14 cellular contexts compared by ENCODE assay signal in the genomic region with DNA sequence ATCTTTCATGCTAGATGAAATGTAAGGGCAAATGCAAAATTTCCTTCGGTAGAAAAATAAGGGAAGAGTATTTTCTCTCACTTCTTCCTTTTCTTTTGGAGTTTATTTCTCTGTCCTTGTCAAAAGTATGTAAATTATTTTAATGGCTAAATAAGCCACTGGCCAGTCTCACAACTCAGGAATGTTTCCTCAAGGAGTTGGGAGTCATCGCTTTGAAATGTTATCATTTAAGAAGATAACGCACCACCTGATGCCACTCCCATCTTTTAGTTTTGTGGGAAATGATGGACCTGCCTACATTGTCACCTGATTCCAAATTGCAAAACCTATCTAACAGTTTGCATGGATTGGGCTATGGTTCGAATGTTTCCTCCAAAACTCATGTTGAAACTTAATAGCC. TPM values are rescaled to one million over a fixed set of nuclear protein-coding genes. Genes with fewer than 3 reads are reported as not detected.
A peak's percentile ranks its signal among the peaks of the same experiment; 100 is the strongest.
DNase-seq lines count a peak whose midpoint lies in the region; ATAC-seq, FAIRE-seq and TF ChIP-seq lines count a peak whose summit lies in the region.
"Had no signal": no experiment of that assay in that cellular context is flagged by ENCODE, and none has a peak within 500 bp of the region (broad histone marks: within the 10 kb centered on the region; RNA-seq: fewer than 3 reads in every experiment).

No MANE protein-coding gene starts in this region.

- H4K91ac ChIP-seq in H1 (replicated peaks; ENCODE audit: insufficient read length, low read length): peak overlapping the region; percentile 56

- CTCF ChIA-PET in BJ (lab: Yijun Ruan, JAX) (no interaction called here), H1 (lab: Charles Lee; ENCODE audit: partially characterized antibody) (interaction anchor here (1.0 kb wide), 1 partner anchor 49 kb away, joined by 3 read pairs; no protein-coding TSS in a partner anchor)

- H4K5ac ChIP-seq in H1 (ENCODE audit: insufficient read length, low read depth, low read length): peak overlapping the region; percentile 91

- no peaks in the 10 kb centered on the region for H4K20me1 ChIP-seq in H1 (replicated peaks in 1 of 2; ENCODE audit: control insufficient read depth in 1 of 2, insufficient read depth in 2 of 2, low read length in 2 of 2)

- H2AK5ac ChIP-seq in H1 (ENCODE audit: low read depth, low read length): peak overlapping the region; percentile 100; the same call in 1 of the 2 replicates

- H3K4ac ChIP-seq in H1 (replicated peaks; ENCODE audit: insufficient read length, low read depth, low read length): peak overlapping the region; percentile 46

- no peaks in the 10 kb centered on the region for H3K79me2 ChIP-seq in H1 (ENCODE audit: control insufficient read depth in 1 of 2, insufficient read depth in 2 of 2, low read length in 2 of 2)

- H2BK120ac ChIP-seq in H1 (replicated peaks; ENCODE audit: low read depth, low read length): peak overlapping the region; percentile 87

- H3K36me3 ChIP-seq in BJ (ENCODE audit: control insufficient read depth, insufficient read depth, low read length) (no peaks in the 10 kb centered on the region), H1 (ENCODE audit: control insufficient read depth in 2 of 4, insufficient read depth in 4 of 4, low read length in 3 of 4) (no peaks in the 10 kb centered on the region)
- H3K36me3 ChIP-seq: pancreas had no signal

- POLR2A ChIA-PET in BJ (lab: Charles Lee): no interaction called here
- POLR2A ChIA-PET in H1 (lab: Charles Lee; ENCODE audit: partially characterized antibody): interaction anchor here (0.6 kb wide), 1 partner anchor 55 kb away, joined by 3 read pairs; no protein-coding TSS in a partner anchor

- H2BK5ac ChIP-seq in H1 (ENCODE audit: low read depth, low read length): peak overlapping the region; percentile 100

- DNase-seq in BJ (ENCODE audit: low read depth) (peak; percentile 37), LoVo (ENCODE audit: low spot score) (peak; percentile 58), H1 (ENCODE audit: low read depth in 1 of 2, low spot score in 2 of 2) (no peak), myocyte (ENCODE audit: low read depth) (peak; percentile 13), NCI-H1694 treated with DMSO at 0.1 percent for 48 hours (lab: John Stamatoyannopoulos, UW) (no peak), hypothalamus (lab: John Stamatoyannopoulos, UW) (no peak)
- DNase-seq in activated naive CD4-positive, alpha-beta T cell treated with anti-CD3 and anti-CD28 coated beads, Interleukin-2, amount 50 U/mL, for 72 hours (ENCODE audit: low spot score in 2 of 2): no peak
- DNase-seq: CD4-positive, CD25-positive, alpha-beta regulatory T cell; left cardiac atrium; NCI-H1105 treated with DMSO at 0.1 percent for 48 hours; pancreas had no signal

- H3K9me3 Mint-ChIP-seq in activated naive CD4-positive, alpha-beta T cell treated with anti-CD3 and anti-CD28 coated beads, Interleukin-2, amount 50 U/mL, for 72 hours: peaks cover 3% of the 10 kb centered on the region in 2 donors
- H3K9me3 Mint-ChIP-seq: T-helper 1 cell treated with Interleukin-12 subunit alpha and Interleukin-12 subunit beta and Interleukin-4 antibody, amounts not matched to agents 30 μg/mL and 1 μg/mL, for 36 hours had no signal

- peak overlapping the region; percentile 99 for H3K18ac ChIP-seq in H1 (ENCODE audit: extremely low read depth, low read length)

- peak overlapping the region; percentile 23 to 69; a peak in 3 of 4 replicates for H3K4me2 ChIP-seq in H1 (ENCODE audit: insufficient read depth in 1 of 2, low read depth in 2 of 2, low read length in 2 of 2)

- ATAC-seq in GM21619 (IDR thresholded peaks at IDR 0.05; ENCODE audit: unreplicated experiment): no peak
- ATAC-seq in activated naive CD4-positive, alpha-beta T cell treated with anti-CD3 and anti-CD28 coated beads, Interleukin-2, amount 50 U/mL, for 72 hours: no peak
- ATAC-seq: pancreas had no signal

- peaks cover 5 to 13% of the 10 kb centered on the region in 2 donors for H3K36me3 Mint-ChIP-seq in activated naive CD4-positive, alpha-beta T cell treated with anti-CD3 and anti-CD28 coated beads, Interleukin-2, amount 50 U/mL, for 72 hours
- H3K36me3 Mint-ChIP-seq: CD4-positive, CD25-positive, alpha-beta regulatory T cell had no signal

- WGBS in H1 (ENCODE audit: extremely low coverage in 1 of 2, insufficient coverage in 1 of 2, insufficient read length in 1 of 2, insufficient replicate concordance in 2 of 2, low coverage in 1 of 2, low lambda C conversion rate in 2 of 2, missing lambda C conversion rate in 1 of 2), 2 experiments: 31% methylated on average over 4 of the region's 4 CpGs; no CpG with 5 or more reads in 1 of the 2 experiments

- peak overlapping the region; percentile 88 for H2BK20ac ChIP-seq in H1 (ENCODE audit: low read length)

- H3K79me1 ChIP-seq in H1 (ENCODE audit: low read depth, low read length): no peaks in the 10 kb centered on the region

- H3K27me3 ChIP-seq in BJ (ENCODE audit: control insufficient read depth, insufficient read depth, low read length) (no peaks in the 10 kb centered on the region), H1 (replicated peaks in 1 of 4; ENCODE audit: control insufficient read depth in 3 of 4, extremely low read depth in 1 of 4, insufficient read depth in 3 of 4, low read length in 3 of 4) (no peaks in the 10 kb centered on the region)
- H3K27me3 ChIP-seq: pancreas had no signal

- no peak overlapping the region for H2BK15ac ChIP-seq in H1 (ENCODE audit: low read length)

- TF ChIP-seq EP300 in H1 (IDR thresholded peaks at IDR 0.05; ENCODE audit: borderline replicate concordance in 1 of 2, low read depth in 2 of 2, low read length in 2 of 2): no peak

- no peak overlapping the region for H2AFZ ChIP-seq in H1 (ENCODE audit: low read length)

- H3K9ac ChIP-seq in H1 (replicated peaks in 1 of 4; ENCODE audit: extremely low read depth in 1 of 4, low read depth in 3 of 4, low read length in 3 of 4): peak overlapping the region in 1 of 4 experiments; percentile 20; a peak in 1 of 7 replicates

- peak; percentile 92 for FAIRE-seq in H1 (lab: Jason Lieb, UNC)
- FAIRE-seq: endothelial cell of umbilical vein, pancreas had no signal

- H4K8ac ChIP-seq in H1 (ENCODE audit: extremely low read depth, insufficient read depth, low read length): no peak overlapping the region

- H3K27ac Mint-ChIP-seq in activated naive CD4-positive, alpha-beta T cell treated with anti-CD3 and anti-CD28 coated beads, Interleukin-2, amount 50 U/mL, for 72 hours: no peak overlapping the region
- H3K27ac Mint-ChIP-seq: CD4-positive, CD25-positive, alpha-beta regulatory T cell; T-helper 1 cell treated with Interleukin-12 subunit alpha and Interleukin-12 subunit beta and Interleukin-4 antibody, amounts not matched to agents 30 μg/mL and 1 μg/mL, for 36 hours had no signal

- H3K4me1 ChIP-seq in H1 (replicated peaks in 1 of 4; ENCODE audit: control insufficient read depth in 3 of 4, insufficient read depth in 4 of 4, low read length in 3 of 4): peaks cover 5 to 24% (median 20%) of the 10 kb centered on the region in 4 experiments; a peak in 6 of 7 replicates
- H3K4me1 ChIP-seq: pancreas had no signal

- peak in 1 of 2 experiments; percentile 43; a peak in 1 of 3 replicates for TF ChIP-seq POLR2A in H1 (IDR thresholded peaks at IDR 0.05; ENCODE audit: control extremely low read depth in 1 of 2, low read depth in 2 of 2, low read length in 2 of 2)

- TF ChIP-seq CTCF in BJ (IDR thresholded peaks at IDR 0.05; ENCODE audit: insufficient read depth, low read depth, low read length) (no peak), H1 (IDR thresholded peaks at IDR 0.05; ENCODE audit: control extremely low read depth in 1 of 3, insufficient read depth in 1 of 3, low read depth in 1 of 3, low read length in 3 of 3) (no peak)

- no peak for TF ChIP-seq RAD21 in H1 (IDR thresholded peaks at IDR 0.05 in 1 of 2, conservative IDR thresholded peaks at IDR 0.05 in 1 of 2; ENCODE audit: low read depth in 2 of 2, low read length in 2 of 2)

- no peak overlapping the region for H3K23ac ChIP-seq in H1 (ENCODE audit: insufficient read length)

- H3K27ac ChIP-seq in H1 (ENCODE audit: low read depth, low read length): peak overlapping the region; percentile 74
- H3K27ac ChIP-seq: pancreas had no signal

- no peak overlapping the region for H3K14ac ChIP-seq in H1 (ENCODE audit: insufficient read length)

- H2BK12ac ChIP-seq in H1 (ENCODE audit: low read depth, low read length): peak overlapping the region; percentile 100

- no peaks in the 10 kb centered on the region for H3K23me2 ChIP-seq in H1 (ENCODE audit: low read depth, low read length)

- peaks cover 7 to 11% of the 10 kb centered on the region in 2 experiments; a peak in 2 of 4 replicates for H3K9me3 ChIP-seq in H1 (ENCODE audit: insufficient read depth in 2 of 2, low read depth in 1 of 2, low read length in 1 of 2)
- H3K9me3 ChIP-seq: pancreas had no signal

- no peak overlapping the region for H3K56ac ChIP-seq in H1 (replicated peaks; ENCODE audit: insufficient read length, low read depth, low read length)

- no peak overlapping the region for H3K4me3 ChIP-seq in BJ (ENCODE audit: low read depth, low read length)
- peak overlapping the region in 1 of 4 experiments; percentile 38; a peak in 1 of 8 replicates for H3K4me3 ChIP-seq in H1 (ENCODE audit: extremely low read depth in 1 of 4, insufficient read depth in 2 of 4, low read depth in 3 of 4, low read length in 4 of 4)
- H3K4me3 ChIP-seq: pancreas had no signal

TF ChIP-seq in H1, 55 proteins besides CTCF, POLR2A, EP300 and RAD21:
- peak; percentile 5; the same call in 1 of the 2 replicates for TF ChIP-seq JUN (IDR thresholded peaks at IDR 0.05; ENCODE audit: low read depth, low read length)
- TF ChIP-seq HDAC6 (IDR thresholded peaks at IDR 0.05; ENCODE audit: low read depth, low read length): no peak
- TF ChIP-seq FOSL1 (IDR thresholded peaks at IDR 0.05; ENCODE audit: insufficient read depth, low read depth, low read length): no peak
- TF ChIP-seq JUND (IDR thresholded peaks at IDR 0.05; ENCODE audit: low read length): peak; percentile 47; the same call in 1 of the 2 replicates

RNA-seq across cellular contexts. Expression of a gene that starts 32.5 kb away (rescaled TPM):
- polyA plus RNA-seq in BJ (2011; rRNA removed) (8.2 and 25.7 TPM in 2 replicates), H1 (2011; rRNA removed) (33.3 and 43.6 TPM in 2 replicates)
- 17.1 and 20.3 TPM in 2 replicates for polyA minus RNA-seq in BJ (2011; rRNA and poly(A)+ RNA removed)
- 126 TPM in 2 replicates for total RNA-seq in H1 (2021; fragmentation: NEBNext Ultra II Directional; extraction: Animal tissue kit (Norgen Biotek cat#: 25700))
- polyA plus RNA-seq in H1 (2011; cell fraction: cytosol; rRNA removed): 73.1 TPM
- 18.1 TPM for polyA plus RNA-seq in H1 (2011; cell fraction: nucleus; rRNA removed)
- 111 to 178 TPM (median 130 TPM) in 4 replicates for polyA plus RNA-seq in H1 (2012, experiment 1 of 2)
- polyA plus RNA-seq in H1 (2012, experiment 2 of 2): 10.8 TPM
- polyA plus RNA-seq in H1 (2013, experiment 1 of 2): 81.3 TPM
- polyA plus RNA-seq in H1 (2013, experiment 2 of 2): 79.6 TPM
- polyA minus RNA-seq in H1 (2011; rRNA and poly(A)+ RNA removed): 134 and 140 TPM in 2 replicates
- 99.5 TPM for polyA minus RNA-seq in H1 (2011; cell fraction: cytosol; rRNA and poly(A)+ RNA removed)
- 116 TPM for polyA minus RNA-seq in H1 (2011; cell fraction: nucleus; rRNA and poly(A)+ RNA removed)
- 38.1 and 51.6 TPM in 2 replicates for total RNA-seq in myocyte
- polyA plus RNA-seq in myocyte (2012): 21.7 TPM
- 10 to 100 TPM; 40.6 to 57.5 TPM for total RNA-seq in activated naive CD4-positive, alpha-beta T cell treated with anti-CD3 and anti-CD28 coated beads, Interleukin-2, amount 50 U/mL, for 72 hours

Comparison
In these comparisons a context has a peak if more than half of its experiments do, and no peak if none do; other contexts are left out.
1. DNase-seq: peak in BJ (single experiment), LoVo (single experiment) and myocyte (single experiment); none in H1 (0 of 2), NCI-H1694 treated with DMSO at 0.1 percent for 48 hours (single experiment), activated naive CD4-positive, alpha-beta T cell treated with anti-CD3 and anti-CD28 coated beads, Interleukin-2, amount 50 U/mL, for 72 hours (0 of 2) and hypothalamus (0 of 51).